18 cellular contexts compared by ENCODE assay signal in the genomic region with DNA sequence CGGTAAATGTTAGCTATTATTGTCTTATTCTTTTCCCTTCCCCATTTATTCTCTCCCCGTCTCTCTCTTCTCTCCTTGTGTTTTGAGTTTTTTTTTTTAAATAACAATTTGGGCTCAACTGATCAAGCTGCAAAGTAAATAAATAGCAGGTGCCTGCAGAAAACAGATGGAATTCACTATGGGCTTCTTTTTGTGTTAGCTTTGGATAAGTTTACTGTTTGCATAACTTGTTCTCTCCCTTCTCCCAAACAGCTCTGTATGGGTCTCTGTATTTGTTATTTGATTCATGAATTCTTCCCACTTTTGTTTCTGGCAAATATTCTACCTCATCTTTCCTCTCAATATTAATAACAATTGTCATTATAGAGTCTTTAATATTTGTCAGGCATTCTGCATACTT.
DNase-seq lines count a peak whose midpoint lies in the region; ATAC-seq and TF ChIP-seq lines count a peak whose summit lies in the region.
"Had no signal": no experiment of that assay in that cellular context is flagged by ENCODE, and none has a peak within 500 bp of the region (broad histone marks: within the 10 kb centered on the region; RNA-seq: fewer than 3 reads in every experiment).

No MANE protein-coding gene starts in this region.

- H3K4me3 ChIP-seq in CD8-positive, alpha-beta T cell (ENCODE audit: low read depth, low read length), result no peak overlapping the region
- H3K4me3 ChIP-seq: A549 had no signal

- POLR2A ChIA-PET in CD8-positive, alpha-beta T cell (lab: Charles Lee), result no interaction called here

- no peak for TF ChIP-seq CTCF in CD8-positive, alpha-beta T cell (IDR thresholded peaks at IDR 0.05)

- H3K27me3 Mint-ChIP-seq in stimulated activated memory B cell treated with anti-CD40 and anti-IgM and Interleukin-4, amounts not matched to agents 10 μg/mL and 1 μg/mL and 100 μg/mL, for 72 hours, result no peaks in the 10 kb centered on the region
- H3K27me3 Mint-ChIP-seq in CD8-positive, alpha-beta T cell (ENCODE audit: low read depth), result no peaks in the 10 kb centered on the region
- H3K27me3 Mint-ChIP-seq: B cell had no signal

- H3K9me3 ChIP-seq in CD8-positive, alpha-beta T cell (ENCODE audit: low read length), result no peaks in the 10 kb centered on the region
- H3K9me3 ChIP-seq: A549 had no signal

- H3K4me1 Mint-ChIP-seq in stimulated activated memory B cell treated with anti-CD40 and anti-IgM and Interleukin-4, amounts not matched to agents 10 μg/mL and 1 μg/mL and 100 μg/mL, for 72 hours, result no peaks in the 10 kb centered on the region
- H3K4me1 Mint-ChIP-seq in CD8-positive, alpha-beta T cell (ENCODE audit: low read depth), result no peaks in the 10 kb centered on the region
- H3K4me1 Mint-ChIP-seq: B cell, CD14-positive monocyte had no signal

- intact Hi-C loops in sciatic nerve (cut with DNase I), result no loop called here
- intact Hi-C loops in CD8-positive, alpha-beta T cell (cut with DNase I, micrococcal nuclease), result no loop called here

- no peaks in the 10 kb centered on the region for H3K4me1 ChIP-seq in CD8-positive, alpha-beta T cell (ENCODE audit: insufficient read depth, low read length)
- H3K4me1 ChIP-seq: A549 had no signal

- CTCF ChIA-PET in CD8-positive, alpha-beta T cell (lab: Charles Lee), result no interaction called here

- DNase-seq in NCI-H2171 treated with DMSO at 0.1 percent for 48 hours (lab: John Stamatoyannopoulos, UW), result peak; percentile 68
- no peak for DNase-seq in NCI-H2171 (lab: John Stamatoyannopoulos, UW)
- peak; percentile 64 for DNase-seq in NCI-H146 treated with DMSO at 0.1 percent for 48 hours (lab: John Stamatoyannopoulos, UW; ENCODE audit: unreplicated experiment)
- DNase-seq in NCI-H345 (lab: John Stamatoyannopoulos, UW), result peak; percentile 56
- no peak for DNase-seq in sciatic nerve (ENCODE audit: low spot score)
- DNase-seq in CD8-positive, alpha-beta T cell, result no peak
- DNase-seq: DMS79, NCI-H1417 treated with DMSO at 0.1 percent for 48 hours, NCI-H1930, NCI-H446 treated with DMSO at 0.1 percent for 48 hours had no signal

- no peak overlapping the region for H3K27ac ChIP-seq in CD8-positive, alpha-beta T cell (ENCODE audit: low read depth, low read length)
- H3K27ac ChIP-seq: A549, KMS-11 had no signal

- peak; percentile 56 for ATAC-seq in sciatic nerve
- ATAC-seq in stimulated activated memory B cell treated with anti-CD40 and anti-IgM and Interleukin-4, amounts not matched to agents 10 μg/mL and 1 μg/mL and 100 μg/mL, for 72 hours, result no peak
- no peak for ATAC-seq in CD8-positive, alpha-beta T cell
- ATAC-seq: A549, HCT116, Right ventricle myocardium inferior had no signal

- no peaks in the 10 kb centered on the region for H3K9me3 Mint-ChIP-seq in stimulated activated memory B cell treated with anti-CD40 and anti-IgM and Interleukin-4, amounts not matched to agents 10 μg/mL and 1 μg/mL and 100 μg/mL, for 72 hours
- peaks cover 2% of the 10 kb centered on the region for H3K9me3 Mint-ChIP-seq in CD8-positive, alpha-beta T cell
- H3K9me3 Mint-ChIP-seq: T-helper 1 cell treated with Interleukin-12 subunit alpha and Interleukin-12 subunit beta and Interleukin-4 antibody, amounts not matched to agents 30 μg/mL and 1 μg/mL, for 36 hours had no signal

- H3K36me3 ChIP-seq in CD8-positive, alpha-beta T cell (ENCODE audit: insufficient read depth, low read length), result no peaks in the 10 kb centered on the region

- H3K4me3 Mint-ChIP-seq in stimulated activated memory B cell treated with anti-CD40 and anti-IgM and Interleukin-4, amounts not matched to agents 10 μg/mL and 1 μg/mL and 100 μg/mL, for 72 hours, result no peak overlapping the region
- no peak overlapping the region for H3K4me3 Mint-ChIP-seq in CD8-positive, alpha-beta T cell
- H3K4me3 Mint-ChIP-seq: B cell; CD14-positive monocyte; T-helper 1 cell treated with Interleukin-12 subunit alpha and Interleukin-12 subunit beta and Interleukin-4 antibody, amounts not matched to agents 30 μg/mL and 1 μg/mL, for 36 hours had no signal

- no peaks in the 10 kb centered on the region for H3K27me3 ChIP-seq in CD8-positive, alpha-beta T cell (ENCODE audit: insufficient read depth, low read length)

- no peaks in the 10 kb centered on the region for H3K36me3 Mint-ChIP-seq in stimulated activated memory B cell treated with anti-CD40 and anti-IgM and Interleukin-4, amounts not matched to agents 10 μg/mL and 1 μg/mL and 100 μg/mL, for 72 hours
- H3K36me3 Mint-ChIP-seq in CD8-positive, alpha-beta T cell, result no peaks in the 10 kb centered on the region
- H3K36me3 Mint-ChIP-seq: CD14-positive monocyte had no signal

- no peak overlapping the region for H3K27ac Mint-ChIP-seq in stimulated activated memory B cell treated with anti-CD40 and anti-IgM and Interleukin-4, amounts not matched to agents 10 μg/mL and 1 μg/mL and 100 μg/mL, for 72 hours
- H3K27ac Mint-ChIP-seq in CD8-positive, alpha-beta T cell, result no peak overlapping the region
- H3K27ac Mint-ChIP-seq: B cell; CD14-positive monocyte; T-helper 1 cell treated with Interleukin-12 subunit alpha and Interleukin-12 subunit beta and Interleukin-4 antibody, amounts not matched to agents 30 μg/mL and 1 μg/mL, for 36 hours had no signal

Comparison
In these comparisons a context has a peak if more than half of its experiments do, and no peak if none do; other contexts are left out.
1. DNase-seq: peak in NCI-H2171 treated with DMSO at 0.1 percent for 48 hours (single experiment), NCI-H146 treated with DMSO at 0.1 percent for 48 hours (single experiment) and NCI-H345 (single experiment); none in NCI-H2171 (single experiment), sciatic nerve (single experiment) and CD8-positive, alpha-beta T cell (0 of 7).